Comparison of ENCODE assay signal across 27 cellular contexts in genomic region chr1:207224666-207225065, GRCh38.
"Had no signal": no experiment of that assay in that cellular context is flagged by ENCODE, and none has a peak within 500 bp of the region (broad histone marks: within the 10 kb centered on the region; RNA-seq: fewer than 3 reads in every experiment).

No MANE protein-coding gene starts in this region.

- H3K4me3 ChIP-seq: colonic mucosa, coronary artery, dorsolateral prefrontal cortex, esophagus muscularis mucosa, esophagus squamous epithelium, gastrocnemius medialis, gastroesophageal sphincter, heart left ventricle, heart right ventricle had no signal

- H3K36me3 ChIP-seq: colonic mucosa, esophagus muscularis mucosa, esophagus squamous epithelium, gastrocnemius medialis, gastroesophageal sphincter, heart left ventricle, heart right ventricle had no signal

- FAIRE-seq: colon, endometrium, frontal cortex had no signal

- ATAC-seq: effector memory CD8-positive, alpha-beta T cell; esophagus mucosa; foreskin keratinocyte; gastrocnemius medialis; gastroesophageal sphincter; heart left ventricle; heart right ventricle had no signal

- DNase-seq: colonic mucosa; cortex of kidney; dermis blood vessel endothelial cell; dorsolateral prefrontal cortex; effector CD4-positive, alpha-beta T cell; effector CD8-positive, alpha-beta T cell; effector memory CD4-positive, alpha-beta T cell; effector memory CD8-positive, alpha-beta T cell; endodermal cell; erythroblast; esophagus squamous epithelium; foreskin fibroblast; foreskin keratinocyte; foreskin melanocyte; gastrocnemius medialis; glutamatergic neuron; head of caudate nucleus; heart left ventricle; heart right ventricle had no signal

- H3K27ac ChIP-seq: colonic mucosa, coronary artery, dorsolateral prefrontal cortex, epithelial cell of prostate, esophagus muscularis mucosa, esophagus squamous epithelium, foreskin keratinocyte, gastrocnemius medialis, gastroesophageal sphincter, heart left ventricle, heart right ventricle had no signal

- H3K27me3 ChIP-seq: colonic mucosa, dorsolateral prefrontal cortex, esophagus muscularis mucosa, esophagus squamous epithelium, foreskin keratinocyte, gastrocnemius medialis, gastroesophageal sphincter, heart left ventricle, heart right ventricle had no signal

- H3K4me1 ChIP-seq: colonic mucosa, esophagus squamous epithelium, gastrocnemius medialis, heart left ventricle, heart right ventricle had no signal

- H3K9me3 ChIP-seq: colonic mucosa, esophagus muscularis mucosa, esophagus squamous epithelium, gastrocnemius medialis, gastroesophageal sphincter, heart left ventricle, heart right ventricle had no signal
